Comparison of ENCODE assay signal across 1 cellular context in genomic region chr10:5684318-5684970, GRCh38.
TF ChIP-seq lines count a peak whose summit lies in the region.

TSS of gene TASOR2 (plus strand) at chr10:5684838. CDS start at chr10:5720643, 35,805 bp downstream.

TF ChIP-seq in HepG2, 621 proteins besides CTCF, POLR2A, EP300 and RAD21 (continued from another document and continues in another):
- TF ChIP-seq POGK (CRISPR knock-in tag; conservative IDR thresholded peaks at IDR 0.05) (peak; percentile 88), ZNF598 (CRISPR knock-in tag; IDR thresholded peaks at IDR 0.05; ENCODE audit: borderline replicate concordance) (peak; percentile 91; the same call in 1 of the 2 replicates), ETV5 (CRISPR knock-in tag; IDR thresholded peaks at IDR 0.05; ENCODE audit: borderline replicate concordance) (peak; percentile 82), ZNF503 (CRISPR knock-in tag; IDR thresholded peaks at IDR 0.05) (no peak), TCF12 (IDR thresholded peaks at IDR 0.05) (no peak), TCF12 (CRISPR knock-in tag; IDR thresholded peaks at IDR 0.05) (no peak), TFE3 (CRISPR knock-in tag; IDR thresholded peaks at IDR 0.05) (peak; percentile 94), ZBTB34 (CRISPR knock-in tag; IDR thresholded peaks at IDR 0.05) (peak; percentile 82; the same call in 1 of the 2 replicates), E2F1 (CRISPR knock-in tag; IDR thresholded peaks at IDR 0.05) (peak; percentile 71), NFE2L2 (IDR thresholded peaks at IDR 0.05; ENCODE audit: low read length) (no peak), SMARCC2 (IDR thresholded peaks at IDR 0.05) (no peak), MEIS2 (CRISPR knock-in tag; IDR thresholded peaks at IDR 0.05) (peak; percentile 96), THYN1 (CRISPR knock-in tag; IDR thresholded peaks at IDR 0.05; ENCODE audit: borderline replicate concordance, low read depth) (no peak), ZNF589 (CRISPR knock-in tag; conservative IDR thresholded peaks at IDR 0.05) (peak; percentile 74; the same call in 1 of the 2 replicates), NFKBIZ (CRISPR knock-in tag; IDR thresholded peaks at IDR 0.05) (peak; percentile 92; the same call in 1 of the 2 replicates), ZNF776 (CRISPR knock-in tag; IDR thresholded peaks at IDR 0.05) (peak; percentile 92; the same call in 1 of the 2 replicates), TBX2 (CRISPR knock-in tag; IDR thresholded peaks at IDR 0.05; ENCODE audit: borderline replicate concordance) (peak; percentile 73; the same call in 1 of the 2 replicates), ZNF639 (CRISPR knock-in tag; conservative IDR thresholded peaks at IDR 0.05) (peak; percentile 93; the same call in 1 of the 2 replicates), ZBTB42 (CRISPR knock-in tag; IDR thresholded peaks at IDR 0.05) (no peak), TEF (CRISPR knock-in tag; IDR thresholded peaks at IDR 0.05) (peak; percentile 75; the same call in 1 of the 2 replicates), AHDC1 (CRISPR knock-in tag; IDR thresholded peaks at IDR 0.05; ENCODE audit: borderline replicate concordance) (peak; percentile 70; the same call in 1 of the 2 replicates), SIX1 (CRISPR knock-in tag; IDR thresholded peaks at IDR 0.05; ENCODE audit: borderline replicate concordance) (peak; percentile 72; the same call in 1 of the 2 replicates), ZNF280D (CRISPR knock-in tag; IDR thresholded peaks at IDR 0.05) (peak; percentile 66; the same call in 1 of the 2 replicates), ZSCAN12 (CRISPR knock-in tag; IDR thresholded peaks at IDR 0.05) (peak; percentile 74; the same call in 1 of the 2 replicates), NONO (IDR thresholded peaks at IDR 0.05) (no peak), NONO (CRISPR knock-in tag; conservative IDR thresholded peaks at IDR 0.05) (0 out of 2 replicates have a peak, but pooled peaks have one; percentile 70), ZNF121 (CRISPR knock-in tag; IDR thresholded peaks at IDR 0.05) (peak; percentile 58), CSRNP1 (CRISPR knock-in tag; IDR thresholded peaks at IDR 0.05) (peak; percentile 78), RBAK (CRISPR knock-in tag; IDR thresholded peaks at IDR 0.05) (peak; percentile 52; the same call in 1 of the 2 replicates), ZNF263 (CRISPR knock-in tag; IDR thresholded peaks at IDR 0.05) (peak; percentile 68; the same call in 1 of the 2 replicates), FOXC1 (CRISPR knock-in tag; IDR thresholded peaks at IDR 0.05; ENCODE audit: borderline replicate concordance) (peak; percentile 98), IKZF4 (CRISPR knock-in tag; IDR thresholded peaks at IDR 0.05; ENCODE audit: borderline replicate concordance, low read depth, not compliant biosample characterization) (peak; percentile 95), SMAD3 (CRISPR knock-in tag; IDR thresholded peaks at IDR 0.05) (peak; percentile 82), KMT2B (CRISPR knock-in tag; IDR thresholded peaks at IDR 0.05) (peak; percentile 93), SCMH1 (CRISPR knock-in tag; IDR thresholded peaks at IDR 0.05; ENCODE audit: borderline replicate concordance) (no peak), ZSCAN31 (CRISPR knock-in tag; IDR thresholded peaks at IDR 0.05; ENCODE audit: low read depth) (peak; percentile 83)
